In the genomic region with DNA sequence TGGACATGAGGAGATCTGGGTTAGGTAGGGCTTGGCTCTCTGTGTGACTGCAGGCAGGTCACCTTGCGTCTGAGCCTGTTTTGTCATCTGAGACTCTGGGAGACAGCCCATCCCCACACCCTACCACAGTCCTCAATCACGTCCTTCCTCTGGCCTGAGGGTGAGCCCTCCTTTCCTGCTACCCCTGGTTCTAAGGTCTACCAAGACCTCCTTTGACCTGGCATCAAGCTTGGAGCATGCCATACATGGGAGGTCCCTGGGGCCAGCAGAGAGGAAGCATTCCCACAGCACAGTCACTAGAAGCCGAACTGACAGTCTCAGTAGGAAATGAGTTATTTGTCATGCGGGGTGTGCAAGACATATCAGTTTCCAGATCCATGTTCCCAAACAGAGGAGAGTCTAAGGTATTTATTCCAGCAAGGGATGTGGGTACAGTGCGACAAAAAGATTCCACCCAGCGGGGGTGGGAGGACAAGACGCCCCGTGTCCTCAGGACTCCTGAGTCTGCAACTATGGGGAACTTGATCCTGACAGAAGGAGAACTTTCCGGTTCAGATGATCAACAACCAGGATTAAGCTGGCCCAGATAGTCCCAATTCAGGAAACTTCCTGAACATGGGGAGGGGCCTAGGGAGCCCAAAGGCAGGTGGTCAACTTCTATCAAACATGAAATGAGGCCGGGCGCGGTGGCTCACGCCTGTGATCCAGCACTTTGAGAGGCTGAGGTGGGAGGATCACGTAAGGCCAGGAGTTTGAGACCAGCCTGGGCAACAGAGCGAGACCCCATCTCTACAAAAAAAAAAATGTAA, we compare ENCODE assay signal across 11 cellular contexts. TPM values are rescaled to one million over a fixed set of nuclear protein-coding genes. Genes with fewer than 3 reads are reported as not detected.
DNase-seq lines count a peak whose midpoint lies in the region; ATAC-seq, FAIRE-seq and TF ChIP-seq lines count a peak whose summit lies in the region.
"Had no signal": no experiment of that assay in that cellular context is flagged by ENCODE, and none has a peak within 500 bp of the region (broad histone marks: within the 10 kb centered on the region; RNA-seq: fewer than 3 reads in every experiment).

No MANE protein-coding gene starts in this region.

- CTCF ChIA-PET in CD8-positive, alpha-beta T cell (lab: Charles Lee), result interaction anchor here (1.7 to 1.9 kb wide), 2 partner anchors 27 to 39 kb away, joined by 5 read pairs; no protein-coding TSS in a partner anchor
- CTCF ChIA-PET in activated B cell treated with CpG ODN at 0.5 μM for 24 hours (lab: Charles Lee), result interaction anchor here (0.6 to 2.1 kb wide), 3 partner anchors 10 to 40 kb away, joined by 3 to 6 read pairs (median 4); partner anchors contain the start of gene ARRDC2

- in situ Hi-C loops in G401 (cut with HindIII; ENCODE audit: low sequenced_read_pairs), result no loop called here

- H3K4me2 ChIP-seq in skeletal muscle satellite cell (ENCODE audit: low read length), result peak overlapping the region; percentile 57

- H3K27me3 Mint-ChIP-seq in CD8-positive, alpha-beta T cell (ENCODE audit: low read depth), result no peaks in the 10 kb centered on the region
- H3K27me3 Mint-ChIP-seq in activated B cell treated with CpG ODN at 0.5 μM for 24 hours, result no peaks in the 10 kb centered on the region

- peaks cover 29% of the 10 kb centered on the region for H3K36me3 Mint-ChIP-seq in CD8-positive, alpha-beta T cell
- peaks cover 33% of the 10 kb centered on the region for H3K36me3 Mint-ChIP-seq in activated B cell treated with CpG ODN at 0.5 μM for 24 hours (ENCODE audit: low read depth)

- peak overlapping the region; percentile 79 for H3K27ac Mint-ChIP-seq in CD8-positive, alpha-beta T cell
- peak overlapping the region; percentile 84 for H3K27ac Mint-ChIP-seq in activated B cell treated with CpG ODN at 0.5 μM for 24 hours
- H3K27ac Mint-ChIP-seq: endodermal cell had no signal

- no peak for TF ChIP-seq POLR2A in GM12892 (IDR thresholded peaks at IDR 0.05; ENCODE audit: low read depth, low read length)

- POLR2A ChIA-PET in CD8-positive, alpha-beta T cell (lab: Charles Lee), result interaction anchor here (1.2 to 1.7 kb wide), 3 partner anchors 10 to 28 kb away, joined by 3 to 5 read pairs (median 4); partner anchors contain the start of gene ARRDC2
- POLR2A ChIA-PET in activated B cell treated with CpG ODN at 0.5 μM for 24 hours (lab: Charles Lee), result interaction anchor here (0.9 to 23.7 kb wide), 4 partner anchors 6 to 39 kb away, joined by 3 to 779 read pairs (median 178); partner anchors contain the start of gene ARRDC2

- peak overlapping the region; percentile 48 for H3K9ac ChIP-seq in skeletal muscle satellite cell (ENCODE audit: low read depth, low read length)

- no peak for TF ChIP-seq CTCF in CD8-positive, alpha-beta T cell (IDR thresholded peaks at IDR 0.05)
- no peak for TF ChIP-seq CTCF in activated B cell treated with CpG ODN at 0.5 μM for 24 hours (IDR thresholded peaks at IDR 0.05)

- peaks cover 70% of the 10 kb centered on the region for H3K4me1 Mint-ChIP-seq in CD8-positive, alpha-beta T cell (ENCODE audit: low read depth)
- peaks cover 83% of the 10 kb centered on the region for H3K4me1 Mint-ChIP-seq in activated B cell treated with CpG ODN at 0.5 μM for 24 hours
- H3K4me1 Mint-ChIP-seq: endodermal cell had no signal

- H3K4me3 ChIP-seq in CD8-positive, alpha-beta T cell (ENCODE audit: low read depth, low read length), result no peak overlapping the region
- no peak overlapping the region for H3K4me3 ChIP-seq in skeletal muscle satellite cell (ENCODE audit: low read length)

- ATAC-seq in CD8-positive, alpha-beta T cell, result no peak
- no peak for ATAC-seq in activated B cell treated with CpG ODN at 0.5 μM for 24 hours (ENCODE audit: low read depth)
- ATAC-seq in left cardiac atrium, result peak; percentile 7 to 28
- ATAC-seq in GM19023 (IDR thresholded peaks at IDR 0.05; ENCODE audit: unreplicated experiment), result no peak
- ATAC-seq: left lobe of liver had no signal

- no peaks in the 10 kb centered on the region for H3K9me3 ChIP-seq in CD8-positive, alpha-beta T cell (ENCODE audit: low read length)
- no peaks in the 10 kb centered on the region for H3K9me3 ChIP-seq in skeletal muscle satellite cell (replicated peaks; ENCODE audit: low read length)

- H3K36me3 ChIP-seq in CD8-positive, alpha-beta T cell (ENCODE audit: insufficient read depth, low read length), result peaks cover 5% of the 10 kb centered on the region
- peaks cover 28% of the 10 kb centered on the region for H3K36me3 ChIP-seq in skeletal muscle satellite cell (ENCODE audit: insufficient read depth, low read length)

- no peaks in the 10 kb centered on the region for H3K27me3 ChIP-seq in CD8-positive, alpha-beta T cell (ENCODE audit: insufficient read depth, low read length)
- H3K27me3 ChIP-seq in skeletal muscle satellite cell (ENCODE audit: control insufficient read depth, insufficient read depth, low read length), result no peaks in the 10 kb centered on the region

- DNase-seq in CD8-positive, alpha-beta T cell, result no peak
- DNase-seq in activated B cell treated with CpG ODN at 0.5 μM for 24 hours, result no peak
- no peak for DNase-seq in left cardiac atrium
- DNase-seq in GM12892 (ENCODE audit: insufficient read length), result no peak
- DNase-seq in NCI-H1048 (lab: John Stamatoyannopoulos, UW), result no peak
- DNase-seq in G401 (ENCODE audit: low spot score), result no peak
- DNase-seq: endodermal cell, RPMI8226 had no signal

- H3K4me3 Mint-ChIP-seq in CD8-positive, alpha-beta T cell, result no peak overlapping the region
- no peak overlapping the region for H3K4me3 Mint-ChIP-seq in activated B cell treated with CpG ODN at 0.5 μM for 24 hours
- H3K4me3 Mint-ChIP-seq: endodermal cell had no signal

- no peak overlapping the region for H3K27ac ChIP-seq in CD8-positive, alpha-beta T cell (ENCODE audit: low read depth, low read length)

- peaks cover 70% of the 10 kb centered on the region for H3K4me1 ChIP-seq in CD8-positive, alpha-beta T cell (ENCODE audit: insufficient read depth, low read length)
- peaks cover 78% of the 10 kb centered on the region for H3K4me1 ChIP-seq in skeletal muscle satellite cell (ENCODE audit: control insufficient read depth, insufficient read depth, low read length)

- no peak for FAIRE-seq in GM12892 (lab: Jason Lieb, UNC)

- intact Hi-C loops in CD8-positive, alpha-beta T cell (cut with DNase I, micrococcal nuclease), result no loop called here
- intact Hi-C loops in activated B cell treated with CpG ODN at 0.5 μM for 24 hours (cut with micrococcal nuclease), result no loop called here
- intact Hi-C loops in left cardiac atrium (cut with DNase I), result no loop called here

- no peaks in the 10 kb centered on the region for H3K9me3 Mint-ChIP-seq in CD8-positive, alpha-beta T cell
- H3K9me3 Mint-ChIP-seq in activated B cell treated with CpG ODN at 0.5 μM for 24 hours, result peaks cover 3% of the 10 kb centered on the region
- H3K9me3 Mint-ChIP-seq: endodermal cell had no signal

RNA-seq across cellular contexts. Expression of gene ARRDC2, which starts 9.5 kb away (rescaled TPM):
- total RNA-seq in CD8-positive, alpha-beta T cell, result 100 to 1,000 TPM; 288 to 303 TPM
- total RNA-seq in activated B cell treated with CpG ODN at 0.5 μM for 24 hours, result 147 and 168 TPM in 2 replicates
- 10 to 100 TPM; 14.8 to 21.6 TPM for total RNA-seq in left cardiac atrium
- total RNA-seq in skeletal muscle satellite cell (2012; rRNA removed), result 12.7 and 15.2 TPM in 2 replicates
- 7.5 TPM for polyA plus RNA-seq in GM12892 (2012; ENCODE audit: missing spikeins)
- total RNA-seq in G401 (2014; rRNA removed; shearing (Covaris generic)), result 19.1 and 26.0 TPM in 2 replicates

RNA-seq across cellular contexts. Expression of gene KCNN1, which starts 50.6 kb away (rescaled TPM):
- total RNA-seq in CD8-positive, alpha-beta T cell, result not detected
- total RNA-seq in activated B cell treated with CpG ODN at 0.5 μM for 24 hours (0.17 TPM in 1 of 2 replicates, not detected in the other), left cardiac atrium (1 to 10 TPM; 1.7 to 1.8 TPM)
- 0.44 TPM in 1 of 2 replicates, not detected in the other for total RNA-seq in skeletal muscle satellite cell (2012; rRNA removed)
- polyA plus RNA-seq in GM12892 (2012; ENCODE audit: missing spikeins), result 1.5 TPM
- 13.2 and 16.0 TPM in 2 replicates for total RNA-seq in G401 (2014; rRNA removed; shearing (Covaris generic))
- total RNA-seq: left lobe of liver had no signal

Comparison
In these comparisons a context has a peak if more than half of its experiments do, and no peak if none do; other contexts are left out.
1. ATAC-seq: peak in left cardiac atrium (2 of 2); none in CD8-positive, alpha-beta T cell (single experiment), activated B cell treated with CpG ODN at 0.5 μM for 24 hours (single experiment) and GM19023 (single experiment).